Comparison of ENCODE assay signal across 8 cellular contexts in genomic region chr12:111598637-111599458, GRCh38. TPM values are rescaled to one million over a fixed set of nuclear protein-coding genes. Genes with fewer than 3 reads are reported as not detected.
A peak's percentile ranks its signal among the peaks of the same experiment; 100 is the strongest.
DNase-seq lines count a peak whose midpoint lies in the region; ATAC-seq, FAIRE-seq and TF ChIP-seq lines count a peak whose summit lies in the region.

Gene ATXN2 (minus strand): TSS chr12:111599315. CDS start chr12:111599034, 281 bp downstream.

- H3K36me3 ChIP-seq in BLaER1 (no peaks in the 10 kb centered on the region), OCI-LY3 (replicated peaks; ENCODE audit: low read depth, low read length) (no peaks in the 10 kb centered on the region), neuronal stem cell (replicated peaks in 1 of 2; ENCODE audit: control insufficient read depth in 2 of 2, insufficient read depth in 2 of 2, low read length in 2 of 2) (peaks cover 0 to 10% of the 10 kb centered on the region in 2 donors)

- DNase-seq in activated gamma-delta T cell treated with Interleukin-2 at 50 U/mL for 16 hours, result peak; percentile 63
- peak; percentile 86 to 96 for DNase-seq in frontal cortex (ENCODE audit: low spot score in 2 of 2)
- DNase-seq in neuronal stem cell (ENCODE audit: low spot score), result peak; percentile 54

- peak; percentile 39 for ATAC-seq in GM19328 (IDR thresholded peaks at IDR 0.05; ENCODE audit: unreplicated experiment)
- ATAC-seq in HG03457 (IDR thresholded peaks at IDR 0.05; ENCODE audit: unreplicated experiment), result peak; percentile 37

- peak within 1 kb of the TSS; percentile 65 for H4K8ac ChIP-seq in neuronal stem cell (ENCODE audit: low read depth, low read length)

- H3K4ac ChIP-seq in neuronal stem cell (ENCODE audit: low read length), result peak within 1 kb of the TSS; percentile 89

- H3K4me3 ChIP-seq in BLaER1 (peak within 1 kb of the TSS; percentile 99), OCI-LY3 (ENCODE audit: low read length) (peak within 1 kb of the TSS; percentile 97), neuronal stem cell (ENCODE audit: low read length in 2 of 2) (peak within 1 kb of the TSS; percentile 63 to 98)

- no peak for TF ChIP-seq CTCF in OCI-LY3 (IDR thresholded peaks at IDR 0.05; ENCODE audit: low read depth, low read length)

- H3K27me3 ChIP-seq in BLaER1 (no peaks in the 10 kb centered on the region), OCI-LY3 (ENCODE audit: low read depth, low read length) (no peaks in the 10 kb centered on the region), neuronal stem cell (ENCODE audit: control insufficient read depth in 3 of 3, insufficient read depth in 3 of 3, low read depth in 1 of 3, low read length in 3 of 3) (no peaks in the 10 kb centered on the region)

- H4K91ac ChIP-seq in neuronal stem cell (ENCODE audit: low read depth, low read length, poor library complexity), result no peak within 1 kb of the TSS

- WGBS in neuronal stem cell (ENCODE audit: extremely low coverage in 2 of 2, insufficient read length in 2 of 2, insufficient replicate concordance in 1 of 2), 2 donors, result no CpG with 5 or more reads among the region's 120 CpGs

- peak within 1 kb of the TSS; percentile 96 for H2BK120ac ChIP-seq in neuronal stem cell (ENCODE audit: low read depth, low read length)

- H3K18ac ChIP-seq in neuronal stem cell (ENCODE audit: low read length), result peak within 1 kb of the TSS; percentile 100

- H2BK5ac ChIP-seq in neuronal stem cell (ENCODE audit: low read length), result peak within 1 kb of the TSS; percentile 100

- H3K4me1 ChIP-seq in BLaER1 (peaks cover 39% of the 10 kb centered on the region), OCI-LY3 (ENCODE audit: low read length) (peaks cover 18% of the 10 kb centered on the region), neuronal stem cell (ENCODE audit: control insufficient read depth in 2 of 2, insufficient read depth in 1 of 2, low read depth in 1 of 2, low read length in 2 of 2) (peaks cover 0 to 15% of the 10 kb centered on the region in 2 donors)

- H3K14ac ChIP-seq in neuronal stem cell (ENCODE audit: low read length), result peak within 1 kb of the TSS; percentile 97

- H3K27ac ChIP-seq in BLaER1, result peak within 1 kb of the TSS; percentile 100
- peak within 1 kb of the TSS; percentile 73 for H3K27ac ChIP-seq in OCI-LY3 (ENCODE audit: low read length)
- H3K27ac ChIP-seq in neuronal stem cell (replicated peaks; ENCODE audit: low read length), result peak within 1 kb of the TSS; percentile 100
- peak within 1 kb of the TSS; percentile 74 for H3K27ac ChIP-seq in temporal lobe (ENCODE audit: low read depth, low read length)

- no peaks in the 10 kb centered on the region for H3K9me3 ChIP-seq in BLaER1
- no peaks in the 10 kb centered on the region for H3K9me3 ChIP-seq in OCI-LY3 (ENCODE audit: insufficient read depth, low read length)
- H3K9me3 ChIP-seq in neuronal stem cell (replicated peaks in 1 of 2; ENCODE audit: control insufficient read depth in 2 of 2, insufficient read depth in 1 of 2, low read depth in 1 of 2, low read length in 2 of 2), result peaks cover 0 to 7% of the 10 kb centered on the region in 2 donors

- H3K4me2 ChIP-seq in BLaER1 (peak within 1 kb of the TSS; percentile 97), OCI-LY3 (ENCODE audit: low read length) (peak within 1 kb of the TSS; percentile 94), neuronal stem cell (ENCODE audit: insufficient read depth, low read length, poor library complexity, severe bottlenecking) (peak within 1 kb of the TSS; percentile 78)

- H2BK12ac ChIP-seq in neuronal stem cell (ENCODE audit: low read length), result peak within 1 kb of the TSS; percentile 58

- peaks cover 14% of the 10 kb centered on the region for H3K79me1 ChIP-seq in neuronal stem cell (ENCODE audit: low read depth, low read length)

- peaks cover 46% of the 10 kb centered on the region for H4K20me1 ChIP-seq in BLaER1
- H4K20me1 ChIP-seq in OCI-LY3 (ENCODE audit: insufficient read depth, low read length), result peaks cover 35% of the 10 kb centered on the region

- H2AFZ ChIP-seq in OCI-LY3 (ENCODE audit: low read depth, low read length), result peak within 1 kb of the TSS; percentile 47
- H2AFZ ChIP-seq in neuronal stem cell (ENCODE audit: low read length), result peak within 1 kb of the TSS; percentile 99

- H3K23ac ChIP-seq in neuronal stem cell (ENCODE audit: low read depth, low read length, poor library complexity), result peak within 1 kb of the TSS; percentile 97

- no peak for FAIRE-seq in frontal cortex (lab: Jason Lieb, UNC)

- H3K9ac ChIP-seq in BLaER1, result peak within 1 kb of the TSS; percentile 98
- peak within 1 kb of the TSS; percentile 92 for H3K9ac ChIP-seq in OCI-LY3 (ENCODE audit: low read length)
- H3K9ac ChIP-seq in neuronal stem cell (ENCODE audit: low read depth, low read length, poor library complexity), result peak within 1 kb of the TSS; percentile 98

- peaks cover 52% of the 10 kb centered on the region for H3K79me2 ChIP-seq in OCI-LY3 (ENCODE audit: low read length)

- H2AK5ac ChIP-seq in neuronal stem cell (ENCODE audit: low read depth, low read length), result peak within 1 kb of the TSS; percentile 63

- H2BK15ac ChIP-seq in neuronal stem cell (ENCODE audit: low read length), result peak within 1 kb of the TSS; percentile 92

RNA-seq across cellular contexts. Expression of gene ATXN2, which starts in this region (rescaled TPM):
- total RNA-seq in frontal cortex (79.1 TPM), temporal lobe (59.7 TPM)
- 45.8 TPM for polyA plus RNA-seq in neuronal stem cell (2013, experiment 1 of 2)
- 44.3 TPM for polyA plus RNA-seq in neuronal stem cell (2013, experiment 2 of 2)

Comparison
In these comparisons a context has a peak if more than half of its experiments do, and no peak if none do; other contexts are left out.
1. Peak in every context shown above with its lines: DNase-seq, ATAC-seq, H3K4me3 ChIP-seq and H3K27ac ChIP-seq.